In genomic region chr10:122903861-122904260, GRCh38 we compare ENCODE assay signal across 4 cellular contexts. TPM values are rescaled to one million over a fixed set of nuclear protein-coding genes. Genes with fewer than 3 reads are reported as not detected.
"Had no signal": no experiment of that assay in that cellular context is flagged by ENCODE, and none has a peak within 500 bp of the region (broad histone marks: within the 10 kb centered on the region; RNA-seq: fewer than 3 reads in every experiment).

No MANE protein-coding gene starts in this region.

RNA-seq across cellular contexts. Expression of gene FAM24A, which starts 6.5 kb away (rescaled TPM):
- total RNA-seq: LHCN-M2, M059J, MCF 10A, NCI-H460 had no signal
